In genomic region chr9:14499976-14500375, GRCh38 we compare ENCODE assay signal across 32 cellular contexts.
"Had no signal": no experiment of that assay in that cellular context is flagged by ENCODE, and none has a peak within 500 bp of the region (broad histone marks: within the 10 kb centered on the region; RNA-seq: fewer than 3 reads in every experiment).

No MANE protein-coding gene starts in this region.

- H3K4me3 Mint-ChIP-seq: activated B cell treated with CpG ODN at 0.5 μM for 24 hours; activated CD4-positive, alpha-beta memory T cell treated with anti-CD3 and anti-CD28 coated beads, Interleukin-2, amount 10 ng/mL, durations not matched to agents 7 days and 5 days; activated CD4-positive, alpha-beta T cell treated with anti-CD3 and anti-CD28 coated beads, Interleukin-2, amount 10 ng/mL, durations not matched to agents 7 days and 5 days; activated CD8-positive, alpha-beta memory T cell treated with anti-CD3 and anti-CD28 coated beads, Interleukin-2, amount 10 ng/mL, durations not matched to agents 7 days and 5 days; activated CD8-positive, alpha-beta T cell treated with anti-CD3 and anti-CD28 coated beads, Interleukin-2, amount 10 ng/mL, durations not matched to agents 7 days and 5 days; activated naive CD4-positive, alpha-beta T cell treated with anti-CD3 and anti-CD28 coated beads, Interleukin-2, amount 10 ng/mL, durations not matched to agents 7 days and 5 days; activated naive CD4-positive, alpha-beta T cell treated with anti-CD3 and anti-CD28 coated beads, Interleukin-2, amount 50 U/mL, for 24 hours; activated naive CD8-positive, alpha-beta T cell; activated naive CD8-positive, alpha-beta T cell treated with anti-CD3 and anti-CD28 coated beads, Interleukin-2, amount 10 ng/mL, durations not matched to agents 7 days and 5 days; activated naive CD8-positive, alpha-beta T cell treated with anti-CD3 and anti-CD28 coated beads, Interleukin-2, amount 50 U/mL, for 24 hours; activated T-cell treated with anti-CD3 and anti-CD28 coated beads, Interleukin-2, amount 50 U/mL, for 24 hours; central memory CD8-positive, alpha-beta T cell; T-helper 1 cell treated with Interleukin-12 subunit alpha and Interleukin-12 subunit beta and Interleukin-4 antibody, amounts not matched to agents 30 μg/mL and 1 μg/mL, for 36 hours; T-helper 2 cell treated with Interferon-gamma antibody and Interleukin-4, amounts not matched to agents 5 μg/mL and 100 μg/mL, for 36 hours had no signal

- ATAC-seq: activated CD8-positive, alpha-beta memory T cell treated with anti-CD3 and anti-CD28 coated beads, Interleukin-2, amount 10 ng/mL, durations not matched to agents 7 days and 5 days; activated CD8-positive, alpha-beta T cell treated with anti-CD3 and anti-CD28 coated beads, Interleukin-2, amount 10 ng/mL, durations not matched to agents 7 days and 5 days; activated naive CD8-positive, alpha-beta T cell treated with anti-CD3 and anti-CD28 coated beads, Interleukin-2, amount 50 U/mL, for 24 hours had no signal

- H3K36me3 ChIP-seq: ascending aorta, cardiac muscle cell had no signal

- H3K4me1 ChIP-seq: ascending aorta had no signal

- H3K36me3 Mint-ChIP-seq: activated CD8-positive, alpha-beta memory T cell treated with anti-CD3 and anti-CD28 coated beads, Interleukin-2, amount 10 ng/mL, durations not matched to agents 7 days and 5 days; activated naive CD4-positive, alpha-beta T cell treated with anti-CD3 and anti-CD28 coated beads, Interleukin-2, amount 10 ng/mL, durations not matched to agents 7 days and 5 days; activated naive CD4-positive, alpha-beta T cell treated with anti-CD3 and anti-CD28 coated beads, Interleukin-2, amount 50 U/mL, for 24 hours; activated naive CD8-positive, alpha-beta T cell; activated naive CD8-positive, alpha-beta T cell treated with anti-CD3 and anti-CD28 coated beads, Interleukin-2, amount 10 ng/mL, durations not matched to agents 7 days and 5 days; brain had no signal

- H3K27ac Mint-ChIP-seq: activated B cell treated with CpG ODN at 0.5 μM for 24 hours; activated CD4-positive, alpha-beta memory T cell treated with anti-CD3 and anti-CD28 coated beads, Interleukin-2, amount 10 ng/mL, durations not matched to agents 7 days and 5 days; activated CD4-positive, alpha-beta T cell treated with anti-CD3 and anti-CD28 coated beads, Interleukin-2, amount 10 ng/mL, durations not matched to agents 7 days and 5 days; activated CD8-positive, alpha-beta memory T cell treated with anti-CD3 and anti-CD28 coated beads, Interleukin-2, amount 10 ng/mL, durations not matched to agents 7 days and 5 days; activated CD8-positive, alpha-beta T cell treated with anti-CD3 and anti-CD28 coated beads, Interleukin-2, amount 10 ng/mL, durations not matched to agents 7 days and 5 days; activated naive CD4-positive, alpha-beta T cell treated with anti-CD3 and anti-CD28 coated beads, Interleukin-2, amount 10 ng/mL, durations not matched to agents 7 days and 5 days; activated naive CD4-positive, alpha-beta T cell treated with anti-CD3 and anti-CD28 coated beads, Interleukin-2, amount 50 U/mL, for 24 hours; activated naive CD8-positive, alpha-beta T cell; activated naive CD8-positive, alpha-beta T cell treated with anti-CD3 and anti-CD28 coated beads, Interleukin-2, amount 10 ng/mL, durations not matched to agents 7 days and 5 days; activated naive CD8-positive, alpha-beta T cell treated with anti-CD3 and anti-CD28 coated beads, Interleukin-2, amount 50 U/mL, for 24 hours; activated T-cell treated with anti-CD3 and anti-CD28 coated beads, Interleukin-2, amount 50 U/mL, for 24 hours; activated T-helper 2 cell treated with anti-CD3 and anti-CD28 coated beads, Interferon-gamma antibody, Interleukin-2, Interleukin-4, amounts not matched to agents 10 μg/mL and 5 μg/mL and 100 μg/mL, durations not matched to agents 14 hours and 24 hours and 36 hours; T-helper 1 cell treated with Interleukin-12 subunit alpha and Interleukin-12 subunit beta and Interleukin-4 antibody, amounts not matched to agents 30 μg/mL and 1 μg/mL, for 36 hours; T-helper 2 cell treated with Interferon-gamma antibody and Interleukin-4, amounts not matched to agents 5 μg/mL and 100 μg/mL, for 36 hours had no signal

- DNase-seq: activated B cell treated with CpG ODN at 0.5 μM for 24 hours; activated CD4-positive, alpha-beta memory T cell treated with anti-CD3 and anti-CD28 coated beads, Interleukin-2, amount 10 ng/mL, durations not matched to agents 7 days and 5 days; activated CD4-positive, alpha-beta T cell treated with anti-CD3 and anti-CD28 coated beads for 4 hours; activated CD4-positive, alpha-beta T cell treated with anti-CD3 and anti-CD28 coated beads, Interleukin-2, amount 10 ng/mL, durations not matched to agents 7 days and 5 days; activated CD4-positive, alpha-beta T cell treated with anti-CD3 and anti-CD28 coated beads, Interleukin-2, amount 50 U/mL, for 48 hours; activated CD4-positive, CD25-positive, alpha-beta regulatory T cell treated with anti-CD3 and anti-CD28 coated beads, Interleukin-2, amount 50 U/mL, for 72 hours; activated CD8-positive, alpha-beta memory T cell treated with anti-CD3 and anti-CD28 coated beads for 24 hours; activated CD8-positive, alpha-beta memory T cell treated with anti-CD3 and anti-CD28 coated beads, Interleukin-2, amount 10 ng/mL, durations not matched to agents 7 days and 5 days; activated CD8-positive, alpha-beta memory T cell treated with anti-CD3 and anti-CD28 coated beads, Interleukin-2, amount 50 U/mL, for 48 hours; activated CD8-positive, alpha-beta T cell treated with anti-CD3 and anti-CD28 coated beads, Interleukin-2, amount 10 ng/mL, durations not matched to agents 7 days and 5 days; activated effector memory CD4-positive, alpha-beta T cell treated with Interleukin-2 at 50 U/mL for 16 hours; activated gamma-delta T cell; activated naive CD4-positive, alpha-beta T cell treated with anti-CD3 and anti-CD28 coated beads, Interleukin-2, amount 10 ng/mL, durations not matched to agents 7 days and 5 days; activated naive CD4-positive, alpha-beta T cell treated with Interleukin-2 at 50 U/mL for 16 hours; activated naive CD8-positive, alpha-beta T cell treated with anti-CD3 and anti-CD28 coated beads, Interleukin-2, amount 10 ng/mL, durations not matched to agents 7 days and 5 days; activated naive CD8-positive, alpha-beta T cell treated with anti-CD3 and anti-CD28 coated beads, Interleukin-2, amount 50 U/mL, for 24 hours; activated T-cell treated with anti-CD3 and anti-CD28 coated beads, Interleukin-2, amount 50 U/mL, for 24 hours; activated T-cell treated with anti-CD3 and anti-CD28 coated beads, Interleukin-2, amount 50 U/mL, for 48 hours; cerebellar nuclear complex; T-helper 2 cell; T-helper 9 cell had no signal

- H3K4me3 ChIP-seq: ascending aorta, cardiac muscle cell had no signal

- FAIRE-seq: TTC549 had no signal

- H3K9me3 Mint-ChIP-seq: activated B cell treated with CpG ODN at 0.5 μM for 24 hours; activated CD4-positive, alpha-beta memory T cell treated with anti-CD3 and anti-CD28 coated beads, Interleukin-2, amount 10 ng/mL, durations not matched to agents 7 days and 5 days; activated CD4-positive, alpha-beta T cell treated with anti-CD3 and anti-CD28 coated beads, Interleukin-2, amount 10 ng/mL, durations not matched to agents 7 days and 5 days; activated naive CD4-positive, alpha-beta T cell treated with anti-CD3 and anti-CD28 coated beads, Interleukin-2, amount 10 ng/mL, durations not matched to agents 7 days and 5 days; activated naive CD4-positive, alpha-beta T cell treated with anti-CD3 and anti-CD28 coated beads, Interleukin-2, amount 50 U/mL, for 24 hours; activated naive CD8-positive, alpha-beta T cell treated with anti-CD3 and anti-CD28 coated beads, Interleukin-2, amount 50 U/mL, for 24 hours; activated T-cell treated with anti-CD3 and anti-CD28 coated beads, Interleukin-2, amount 50 U/mL, for 24 hours; activated T-helper 2 cell treated with anti-CD3 and anti-CD28 coated beads, Interferon-gamma antibody, Interleukin-2, Interleukin-4, amounts not matched to agents 10 μg/mL and 5 μg/mL and 100 μg/mL, durations not matched to agents 14 hours and 24 hours and 36 hours; T-helper 1 cell treated with Interleukin-12 subunit alpha and Interleukin-12 subunit beta and Interleukin-4 antibody, amounts not matched to agents 30 μg/mL and 1 μg/mL, for 36 hours; T-helper 2 cell treated with Interferon-gamma antibody and Interleukin-4, amounts not matched to agents 5 μg/mL and 100 μg/mL, for 36 hours had no signal

- H3K4me1 Mint-ChIP-seq: activated B cell treated with CpG ODN at 0.5 μM for 24 hours; activated CD4-positive, alpha-beta memory T cell treated with anti-CD3 and anti-CD28 coated beads, Interleukin-2, amount 10 ng/mL, durations not matched to agents 7 days and 5 days; activated CD4-positive, alpha-beta T cell treated with anti-CD3 and anti-CD28 coated beads, Interleukin-2, amount 10 ng/mL, durations not matched to agents 7 days and 5 days; activated CD8-positive, alpha-beta memory T cell treated with anti-CD3 and anti-CD28 coated beads, Interleukin-2, amount 10 ng/mL, durations not matched to agents 7 days and 5 days; activated naive CD4-positive, alpha-beta T cell treated with anti-CD3 and anti-CD28 coated beads, Interleukin-2, amount 10 ng/mL, durations not matched to agents 7 days and 5 days; activated naive CD4-positive, alpha-beta T cell treated with anti-CD3 and anti-CD28 coated beads, Interleukin-2, amount 50 U/mL, for 24 hours; activated naive CD8-positive, alpha-beta T cell treated with anti-CD3 and anti-CD28 coated beads, Interleukin-2, amount 10 ng/mL, durations not matched to agents 7 days and 5 days; activated naive CD8-positive, alpha-beta T cell treated with anti-CD3 and anti-CD28 coated beads, Interleukin-2, amount 50 U/mL, for 24 hours; central memory CD8-positive, alpha-beta T cell had no signal

- H3K27ac ChIP-seq: ascending aorta, cardiac muscle cell, VCaP had no signal

- H3K9me3 ChIP-seq: ascending aorta had no signal

- H3K27me3 Mint-ChIP-seq: activated B cell treated with CpG ODN at 0.5 μM for 24 hours; activated CD4-positive, alpha-beta memory T cell treated with anti-CD3 and anti-CD28 coated beads, Interleukin-2, amount 10 ng/mL, durations not matched to agents 7 days and 5 days; activated CD4-positive, alpha-beta T cell treated with anti-CD3 and anti-CD28 coated beads, Interleukin-2, amount 10 ng/mL, durations not matched to agents 7 days and 5 days; activated CD8-positive, alpha-beta memory T cell treated with anti-CD3 and anti-CD28 coated beads, Interleukin-2, amount 10 ng/mL, durations not matched to agents 7 days and 5 days; activated naive CD4-positive, alpha-beta T cell treated with anti-CD3 and anti-CD28 coated beads, Interleukin-2, amount 10 ng/mL, durations not matched to agents 7 days and 5 days; activated naive CD8-positive, alpha-beta T cell treated with anti-CD3 and anti-CD28 coated beads, Interleukin-2, amount 10 ng/mL, durations not matched to agents 7 days and 5 days; activated naive CD8-positive, alpha-beta T cell treated with anti-CD3 and anti-CD28 coated beads, Interleukin-2, amount 50 U/mL, for 24 hours; activated T-cell treated with anti-CD3 and anti-CD28 coated beads, Interleukin-2, amount 50 U/mL, for 24 hours; brain; central memory CD8-positive, alpha-beta T cell had no signal

- H3K27me3 ChIP-seq: ascending aorta, cardiac muscle cell had no signal
